Comparison of ENCODE assay signal across 8 cellular contexts in genomic region chr1:8004803-8005573, GRCh38. TPM values are rescaled to one million over a fixed set of nuclear protein-coding genes. Genes with fewer than 3 reads are reported as not detected.
DNase-seq lines count a peak whose midpoint lies in the region; ATAC-seq and TF ChIP-seq lines count a peak whose summit lies in the region.

No MANE protein-coding gene starts in this region.

- ATAC-seq in IMR-90 (ENCODE audit: low read depth) (peak; percentile 85), sciatic nerve (peak; percentile 92)
- ATAC-seq in stimulated activated naive CD8-positive, alpha-beta T cell treated with anti-CD3 and anti-CD28 coated beads, Interleukin-15, amount 100 ng/mL, for 72 hours, result no peak

- H3K4ac ChIP-seq in IMR-90 (ENCODE audit: low read depth, low read length), result peak overlapping the region; percentile 98

- H3K27ac ChIP-seq in A673 (ENCODE audit: low read depth, low read length, poor library complexity, severe bottlenecking), result peak overlapping the region; percentile 2
- peak overlapping the region; percentile 96 for H3K27ac ChIP-seq in IMR-90 (ENCODE audit: insufficient read depth, low read length)

- POLR2A ChIA-PET in A673 (lab: Charles Lee; ENCODE audit: low non-redundant PET), result interaction anchor here (0.5 kb wide), 1 partner anchor 506 kb away, joined by 3 read pairs; no protein-coding TSS in a partner anchor
- POLR2A ChIA-PET in IMR-90 (lab: Charles Lee; ENCODE audit: unreplicated experiment), result interaction anchor here (0.6 kb wide), 1 partner anchor 460 kb away, joined by 3 read pairs; no protein-coding TSS in a partner anchor

- H3K4me3 ChIP-seq in A673 (ENCODE audit: low read depth, low read length, poor library complexity, severe bottlenecking) (no peak overlapping the region), IMR-90 (ENCODE audit: insufficient read depth, low read depth, low read length) (no peak overlapping the region)

- TF ChIP-seq POLR2A in IMR-90 (IDR thresholded peaks at IDR 0.05; ENCODE audit: low read depth, low read length), result peak; percentile 19; the same call in 1 of the 2 replicates

- H4K8ac ChIP-seq in IMR-90 (ENCODE audit: low read depth in 2 of 2, low read length in 2 of 2), result peak overlapping the region; percentile 67 to 87

- H4K5ac ChIP-seq in IMR-90 (ENCODE audit: low read depth, low read length), result peak overlapping the region; percentile 87

- no peaks in the 10 kb centered on the region for H3K4me1 Mint-ChIP-seq in stimulated activated naive CD8-positive, alpha-beta T cell treated with anti-CD3 and anti-CD28 coated beads, Interleukin-15, amount 100 ng/mL, for 72 hours

- H2BK120ac ChIP-seq in IMR-90 (ENCODE audit: low read depth, low read length), result peak overlapping the region; percentile 95

- H3K23ac ChIP-seq in IMR-90 (ENCODE audit: low read depth, low read length), result peak overlapping the region; percentile 98

- no peaks in the 10 kb centered on the region for H3K9me3 Mint-ChIP-seq in stimulated activated naive CD8-positive, alpha-beta T cell treated with anti-CD3 and anti-CD28 coated beads, Interleukin-15, amount 100 ng/mL, for 72 hours

- peak overlapping the region; percentile 92 for H2AK5ac ChIP-seq in IMR-90 (ENCODE audit: low read depth, low read length)

- H3K36me3 ChIP-seq in A673 (ENCODE audit: insufficient read depth, low read length, poor library complexity, severe bottlenecking) (no peaks in the 10 kb centered on the region), IMR-90 (ENCODE audit: control insufficient read depth, insufficient read depth, low read length) (peaks cover 10% of the 10 kb centered on the region)

- BruUV-seq in A673 (replicated peaks; lab: Mats Ljungman, UMichigan) (no TSS peak), IMR-90 (replicated peaks; lab: Mats Ljungman, UMichigan) (no TSS peak)

- peak overlapping the region; percentile 90 for H3K14ac ChIP-seq in IMR-90 (replicated peaks; ENCODE audit: low read depth, low read length)

- H3K27ac Mint-ChIP-seq in stimulated activated naive CD8-positive, alpha-beta T cell treated with anti-CD3 and anti-CD28 coated beads, Interleukin-15, amount 100 ng/mL, for 72 hours, result no peak overlapping the region

- peak overlapping the region; percentile 79 for H3K56ac ChIP-seq in IMR-90 (ENCODE audit: extremely low read depth, insufficient read depth, low read length)

- peak overlapping the region; percentile 81; the same call in 2 of the 3 replicates for H2BK15ac ChIP-seq in IMR-90 (ENCODE audit: low read depth, low read length)

- H3K4me1 ChIP-seq in A673 (ENCODE audit: insufficient read depth, low read length, poor library complexity, severe bottlenecking) (peaks cover 19% of the 10 kb centered on the region), IMR-90 (ENCODE audit: control insufficient read depth, insufficient read depth, low read length) (peaks cover 12% of the 10 kb centered on the region)

- H2BK20ac ChIP-seq in IMR-90 (ENCODE audit: low read depth, low read length), result peak overlapping the region; percentile 93

- H2BK5ac ChIP-seq in IMR-90 (ENCODE audit: low read depth, low read length, poor library complexity, severe bottlenecking), result peak overlapping the region; percentile 94

- no peaks in the 10 kb centered on the region for H3K9me3 ChIP-seq in A673 (ENCODE audit: low read depth, low read length, poor library complexity, severe bottlenecking)
- no peaks in the 10 kb centered on the region for H3K9me3 ChIP-seq in IMR-90 (ENCODE audit: control insufficient read depth, insufficient read depth, low read length)

- peak; percentile 8; the same call in 1 of the 2 replicates for TF ChIP-seq RAD21 in IMR-90 (IDR thresholded peaks at IDR 0.05; ENCODE audit: low read length)

- H3K9ac ChIP-seq in IMR-90 (ENCODE audit: low read depth, low read length), result peak overlapping the region; percentile 50

- CTCF ChIA-PET in A673 (lab: Charles Lee) (no interaction called here), IMR-90 (lab: Yijun Ruan, JAX) (interaction anchor here (0.6 to 1.3 kb wide), 5 partner anchors 20 to 434 kb away, joined by 3 to 4 read pairs (median 3); no protein-coding TSS in a partner anchor)

- H4K91ac ChIP-seq in IMR-90 (ENCODE audit: insufficient read depth, low read depth, low read length), result peak overlapping the region; percentile 96

- intact Hi-C loops in A673 (cut with micrococcal nuclease; ENCODE audit: unreplicated experiment) (no loop called here), IMR-90 (cut with micrococcal nuclease) (no loop called here), sciatic nerve (cut with DNase I) (no loop called here)

- in situ Hi-C loops in IMR-90 (cut with MboI; ENCODE audit: low sequenced_read_pairs), result no loop called here

- no peak for TF ChIP-seq CTCF in A673 (conservative IDR thresholded peaks at IDR 0.05; ENCODE audit: low read depth, low read length)
- TF ChIP-seq CTCF in IMR-90 (conservative IDR thresholded peaks at IDR 0.05; ENCODE audit: low read depth, low read length), result no peak
- TF ChIP-seq CTCF in GM10266 (IDR thresholded peaks at IDR 0.05; ENCODE audit: control insufficient read depth, insufficient read depth, low read depth, missing control alignments), result no peak

- dilution Hi-C loops in IMR-90 (cut with HindIII; ENCODE audit: low sequenced_read_pairs, unreplicated experiment), result loop anchor here (25.0 kb wide), 1 partner anchor 307 kb away; the partner anchor contains the start of gene SLC45A1

- H3K4me2 ChIP-seq in IMR-90 (ENCODE audit: low read depth, low read length), result peak overlapping the region; percentile 80

- H2AFZ ChIP-seq in IMR-90 (replicated peaks; ENCODE audit: low read length, poor library complexity), result peak overlapping the region; percentile 80

- peak overlapping the region; percentile 59 for H2AK9ac ChIP-seq in IMR-90 (replicated peaks; ENCODE audit: low read depth, low read length, poor library complexity)

- no peak overlapping the region for H3K4me3 Mint-ChIP-seq in stimulated activated naive CD8-positive, alpha-beta T cell treated with anti-CD3 and anti-CD28 coated beads, Interleukin-15, amount 100 ng/mL, for 72 hours

- H3K9me1 ChIP-seq in IMR-90 (ENCODE audit: insufficient read depth, low read length), result peaks cover 9% of the 10 kb centered on the region

- DNase-seq in A673 (ENCODE audit: low spot score) (peak; percentile 70), IMR-90 (peak; percentile 98), SW480 (ENCODE audit: low spot score) (peak; percentile 39), glomerular visceral epithelial cell (ENCODE audit: extremely low spot score) (peak; percentile 82), sciatic nerve (ENCODE audit: low spot score) (peak; percentile 88), NCI-H82 treated with DMSO at 0.1 percent for 48 hours (lab: John Stamatoyannopoulos, UW; ENCODE audit: unreplicated experiment) (no peak), GM10266 (ENCODE audit: extremely low spot score) (no peak)
- no peak for DNase-seq in stimulated activated naive CD8-positive, alpha-beta T cell treated with anti-CD3 and anti-CD28 coated beads, Interleukin-15, amount 100 ng/mL, for 72 hours

- H3K27me3 ChIP-seq in A673 (replicated peaks; ENCODE audit: insufficient read depth, low read depth, low read length, poor library complexity), result no peaks in the 10 kb centered on the region
- no peaks in the 10 kb centered on the region for H3K27me3 ChIP-seq in IMR-90 (ENCODE audit: control insufficient read depth, insufficient read depth, low read length)

- H3K27me3 Mint-ChIP-seq in stimulated activated naive CD8-positive, alpha-beta T cell treated with anti-CD3 and anti-CD28 coated beads, Interleukin-15, amount 100 ng/mL, for 72 hours, result no peaks in the 10 kb centered on the region

- WGBS in IMR-90 (ENCODE audit: extremely low coverage in 2 of 2, insufficient read length in 1 of 2), 2 experiments, result no CpG with 5 or more reads among the region's 17 CpGs

- peaks cover 5% of the 10 kb centered on the region for H4K20me1 ChIP-seq in IMR-90 (ENCODE audit: insufficient read depth, low read length)

- H3K79me1 ChIP-seq in IMR-90 (ENCODE audit: low read depth in 1 of 2, low read length in 2 of 2), result peaks cover 2 to 25% of the 10 kb centered on the region in 2 experiments; a peak in 2 of 4 replicates

- peak overlapping the region; percentile 89 for H3K18ac ChIP-seq in IMR-90 (ENCODE audit: low read depth, low read length)

TF ChIP-seq in IMR-90, 13 proteins besides CTCF, POLR2A, EP300 and RAD21 (continues in another document):
- peak; percentile 95 for TF ChIP-seq CEBPB (IDR thresholded peaks at IDR 0.05; ENCODE audit: low read depth, low read length)
- TF ChIP-seq, protein P1, sequence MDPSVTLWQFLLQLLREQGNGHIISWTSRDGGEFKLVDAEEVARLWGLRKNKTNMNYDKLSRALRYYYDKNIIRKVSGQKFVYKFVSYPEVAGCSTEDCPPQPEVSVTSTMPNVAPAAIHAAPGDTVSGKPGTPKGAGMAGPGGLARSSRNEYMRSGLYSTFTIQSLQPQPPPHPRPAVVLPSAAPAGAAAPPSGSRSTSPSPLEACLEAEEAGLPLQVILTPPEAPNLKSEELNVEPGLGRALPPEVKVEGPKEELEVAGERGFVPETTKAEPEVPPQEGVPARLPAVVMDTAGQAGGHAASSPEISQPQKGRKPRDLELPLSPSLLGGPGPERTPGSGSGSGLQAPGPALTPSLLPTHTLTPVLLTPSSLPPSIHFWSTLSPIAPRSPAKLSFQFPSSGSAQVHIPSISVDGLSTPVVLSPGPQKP (IDR thresholded peaks at IDR 0.05; ENCODE audit: borderline replicate concordance, low read depth, low read length), result no peak
- peak; percentile 67 for TF ChIP-seq RCOR1 (IDR thresholded peaks at IDR 0.05; ENCODE audit: insufficient replicate concordance, low read length)
- TF ChIP-seq, protein P2, sequence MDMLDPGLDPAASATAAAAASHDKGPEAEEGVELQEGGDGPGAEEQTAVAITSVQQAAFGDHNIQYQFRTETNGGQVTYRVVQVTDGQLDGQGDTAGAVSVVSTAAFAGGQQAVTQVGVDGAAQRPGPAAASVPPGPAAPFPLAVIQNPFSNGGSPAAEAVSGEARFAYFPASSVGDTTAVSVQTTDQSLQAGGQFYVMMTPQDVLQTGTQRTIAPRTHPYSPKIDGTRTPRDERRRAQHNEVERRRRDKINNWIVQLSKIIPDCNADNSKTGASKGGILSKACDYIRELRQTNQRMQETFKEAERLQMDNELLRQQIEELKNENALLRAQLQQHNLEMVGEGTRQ (IDR thresholded peaks at IDR 0.05; ENCODE audit: low read depth, low read length), result no peak; the same call in 1 of the 2 replicates
- TF ChIP-seq MAFK (IDR thresholded peaks at IDR 0.05; ENCODE audit: low read depth, low read length), result peak; percentile 60
- no peak; the same call in 1 of the 2 replicates for TF ChIP-seq CHD1 (IDR thresholded peaks at IDR 0.05; ENCODE audit: low read depth, low read length)

RNA-seq across cellular contexts. Expression of gene ERRFI1, which starts 21.1 kb away (rescaled TPM):
- total RNA-seq in A673 (2021) (36.2 and 44.4 TPM in 2 replicates), IMR-90 (2012; rRNA removed) (101 and 106 TPM in 2 replicates), sciatic nerve (33.7 TPM)
- 102 and 145 TPM in 2 replicates for polyA plus RNA-seq in IMR-90 (2012; rRNA removed)
- polyA plus RNA-seq in IMR-90 (2012; cell fraction: cytosol; rRNA removed), result 66.7 and 88.3 TPM in 2 replicates
- polyA plus RNA-seq in IMR-90 (2012; cell fraction: nucleus; rRNA removed; ENCODE audit: low replicate concordance), result 50.7 and 405 TPM in 2 replicates

RNA-seq across cellular contexts. Expression of gene PARK7, which starts 43.5 kb away (rescaled TPM):
- total RNA-seq in A673 (2021), result 352 and 358 TPM in 2 replicates
- total RNA-seq in IMR-90 (2012; rRNA removed), result 207 and 384 TPM in 2 replicates
- polyA plus RNA-seq in IMR-90 (2012; rRNA removed), result 348 and 357 TPM in 2 replicates
- polyA plus RNA-seq in IMR-90 (2012; cell fraction: cytosol; rRNA removed), result 108 and 179 TPM in 2 replicates
- polyA plus RNA-seq in IMR-90 (2012; cell fraction: nucleus; rRNA removed; ENCODE audit: low replicate concordance), result 19.8 and 112 TPM in 2 replicates
- 249 TPM for total RNA-seq in sciatic nerve

Comparison
In these comparisons a context has a peak if more than half of its experiments do, and no peak if none do; other contexts are left out.
1. DNase-seq: peak in A673 (single experiment), IMR-90 (single experiment), SW480 (single experiment), glomerular visceral epithelial cell (single experiment) and sciatic nerve (single experiment); none in NCI-H82 treated with DMSO at 0.1 percent for 48 hours (single experiment), GM10266 (single experiment) and stimulated activated naive CD8-positive, alpha-beta T cell treated with anti-CD3 and anti-CD28 coated beads, Interleukin-15, amount 100 ng/mL, for 72 hours (0 of 2).